ENCODE assay signal across 1 cellular context in the genomic region with DNA sequence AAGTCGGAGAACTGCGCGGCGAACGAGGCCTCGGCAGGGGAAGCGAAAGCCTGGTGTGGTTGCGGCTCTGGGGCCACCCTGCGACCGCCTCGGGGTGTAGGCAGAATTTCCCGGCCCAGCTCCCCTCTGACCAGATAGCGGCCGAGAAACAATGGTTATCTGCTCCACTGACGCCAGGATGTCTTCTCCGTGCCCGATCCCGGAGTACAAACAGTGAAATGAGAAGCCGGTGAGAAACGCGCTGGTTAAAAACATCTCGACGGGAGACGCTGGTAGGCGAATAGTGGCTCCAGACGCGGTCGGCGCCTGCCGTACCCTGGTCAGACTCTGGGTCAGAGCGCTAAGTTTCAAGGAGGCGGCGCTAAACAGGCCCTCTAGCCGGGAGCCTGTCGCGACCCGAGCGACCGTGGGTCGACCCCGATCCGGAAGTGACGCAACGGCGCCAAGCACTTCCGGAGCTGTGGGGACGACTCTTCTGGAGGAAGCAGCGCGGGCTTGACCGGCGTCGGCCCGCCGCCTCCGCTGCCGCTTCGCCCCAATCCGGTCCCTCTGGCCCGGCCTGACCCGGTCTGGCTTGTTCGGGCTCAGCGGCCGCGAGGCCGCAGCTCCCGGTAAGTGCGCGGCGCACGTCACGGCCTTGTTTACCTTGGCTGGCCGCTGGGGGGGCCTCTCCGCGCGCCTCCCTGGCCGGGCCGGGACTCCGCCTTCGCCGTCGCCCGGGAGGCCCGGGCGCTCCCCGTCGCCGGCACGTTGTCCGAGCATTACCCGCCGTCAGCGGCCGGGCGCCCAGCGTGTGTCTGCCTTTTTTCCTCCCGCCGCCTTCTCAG.
TF ChIP-seq lines count a peak whose summit lies in the region.

TSS of gene ARIH2 (plus strand) at position 455 of the 827 bp plus-strand sequence. CDS start 8,717 bp downstream, outside the sequence.

TF ChIP-seq in HepG2, 621 proteins besides CTCF, POLR2A, EP300 and RAD21 (continued from another document and continues in another):
- TF ChIP-seq ZNF710 (CRISPR knock-in tag; IDR thresholded peaks at IDR 0.05; ENCODE audit: borderline replicate concordance) (0 out of 2 replicates have a peak, but pooled peaks have one; percentile 26), MEF2D (CRISPR knock-in tag; IDR thresholded peaks at IDR 0.05) (peak; percentile 66; the same call in 1 of the 2 replicates), ZNF670 (CRISPR knock-in tag; IDR thresholded peaks at IDR 0.05; ENCODE audit: borderline replicate concordance) (0 out of 2 replicates have a peak, but pooled peaks have one; percentile 50), SOX6 (IDR thresholded peaks at IDR 0.05) (no peak), SOX6 (CRISPR knock-in tag; IDR thresholded peaks at IDR 0.05) (peak; percentile 25; the same call in 1 of the 2 replicates), GLI4 (CRISPR knock-in tag; IDR thresholded peaks at IDR 0.05; ENCODE audit: borderline replicate concordance) (peak; percentile 35; the same call in 1 of the 2 replicates), NRL (CRISPR knock-in tag; IDR thresholded peaks at IDR 0.05; ENCODE audit: borderline replicate concordance) (peak; percentile 58; the same call in 1 of the 2 replicates), MBD4 (IDR thresholded peaks at IDR 0.05; ENCODE audit: borderline replicate concordance, low read length) (no peak), ZNF232 (CRISPR knock-in tag; IDR thresholded peaks at IDR 0.05; ENCODE audit: borderline replicate concordance) (0 out of 2 replicates have a peak, but pooled peaks have one; percentile 40), POGK (CRISPR knock-in tag; conservative IDR thresholded peaks at IDR 0.05) (peak; percentile 64), NKX3-1 (CRISPR knock-in tag; IDR thresholded peaks at IDR 0.05) (0 out of 2 replicates have a peak, but pooled peaks have one; percentile 18), DMAP1 (CRISPR knock-in tag; IDR thresholded peaks at IDR 0.05) (peak; percentile 35; the same call in 1 of the 2 replicates), NR2C2 (CRISPR knock-in tag; IDR thresholded peaks at IDR 0.05; ENCODE audit: borderline replicate concordance) (peak; percentile 99), ZBTB40 (IDR thresholded peaks at IDR 0.05) (peak; percentile 80), ZBTB40 (CRISPR knock-in tag; IDR thresholded peaks at IDR 0.05) (peak; percentile 43; the same call in 1 of the 2 replicates), MYC (CRISPR knock-in tag; IDR thresholded peaks at IDR 0.05; ENCODE audit: borderline replicate concordance) (peak; percentile 45), MED13 (CRISPR knock-in tag; IDR thresholded peaks at IDR 0.05) (peak; percentile 75; the same call in 1 of the 2 replicates), TP53 (CRISPR knock-in tag; conservative IDR thresholded peaks at IDR 0.05) (0 out of 2 replicates have a peak, but pooled peaks have one; percentile 17), ZNF343 (CRISPR knock-in tag; IDR thresholded peaks at IDR 0.05) (no peak; the same call in 1 of the 2 replicates), ZNF367 (CRISPR knock-in tag; IDR thresholded peaks at IDR 0.05; ENCODE audit: borderline replicate concordance) (no peak), ZNF451 (CRISPR knock-in tag; IDR thresholded peaks at IDR 0.05) (0 out of 2 replicates have a peak, but pooled peaks have one; percentile 4), NFYB (CRISPR knock-in tag; IDR thresholded peaks at IDR 0.05) (0 out of 2 replicates have a peak, but pooled peaks have one; percentile 31), ELF1 (CRISPR knock-in tag; IDR thresholded peaks at IDR 0.05) (peak; percentile 81), RNF219 (CRISPR knock-in tag; IDR thresholded peaks at IDR 0.05) (0 out of 2 replicates have a peak, but pooled peaks have one; percentile 69), ZNF713 (CRISPR knock-in tag; IDR thresholded peaks at IDR 0.05) (no peak), HOXA5 (CRISPR knock-in tag; IDR thresholded peaks at IDR 0.05) (peak; percentile 74), THYN1 (CRISPR knock-in tag; IDR thresholded peaks at IDR 0.05; ENCODE audit: borderline replicate concordance, low read depth) (no peak), SIX1 (CRISPR knock-in tag; IDR thresholded peaks at IDR 0.05; ENCODE audit: borderline replicate concordance) (peak; percentile 23; the same call in 1 of the 2 replicates), ZNF891 (CRISPR knock-in tag; IDR thresholded peaks at IDR 0.05) (no peak; the same call in 1 of the 2 replicates), ZNF580 (CRISPR knock-in tag; IDR thresholded peaks at IDR 0.05; ENCODE audit: borderline replicate concordance, low read depth) (peak; percentile 68; the same call in 1 of the 2 replicates), ZNF160 (CRISPR knock-in tag; IDR thresholded peaks at IDR 0.05) (0 out of 2 replicates have a peak, but pooled peaks have one; percentile 6), ZNF724P (CRISPR knock-in tag; IDR thresholded peaks at IDR 0.05; ENCODE audit: borderline replicate concordance) (no peak), KDM5A (IDR thresholded peaks at IDR 0.05; ENCODE audit: borderline replicate concordance, low read length) (peak; percentile 82), KDM2A (CRISPR knock-in tag; IDR thresholded peaks at IDR 0.05; ENCODE audit: borderline replicate concordance, low read depth) (peak; percentile 31; the same call in 1 of the 2 replicates), GPN1 (CRISPR knock-in tag; IDR thresholded peaks at IDR 0.05; ENCODE audit: borderline replicate concordance) (no peak), ATF7 (IDR thresholded peaks at IDR 0.05) (peak; percentile 17; the same call in 1 of the 2 replicates), ATF7 (CRISPR knock-in tag; IDR thresholded peaks at IDR 0.05) (no peak), AGO2 (optimal IDR thresholded peaks at IDR 0.05; ENCODE audit: low read depth, low read length) (peak; percentile 93), MED8 (CRISPR knock-in tag; IDR thresholded peaks at IDR 0.05; ENCODE audit: insufficient replicate concordance) (no peak), ZNF614 (CRISPR knock-in tag; IDR thresholded peaks at IDR 0.05; ENCODE audit: borderline replicate concordance) (peak; percentile 43; the same call in 1 of the 2 replicates), KMT2B (CRISPR knock-in tag; IDR thresholded peaks at IDR 0.05) (peak; percentile 88), MIER3 (CRISPR knock-in tag; IDR thresholded peaks at IDR 0.05; ENCODE audit: borderline replicate concordance) (no peak), PHF21A (CRISPR knock-in tag; IDR thresholded peaks at IDR 0.05) (peak; percentile 51; the same call in 1 of the 2 replicates)
- TF ChIP-seq, protein P1, sequence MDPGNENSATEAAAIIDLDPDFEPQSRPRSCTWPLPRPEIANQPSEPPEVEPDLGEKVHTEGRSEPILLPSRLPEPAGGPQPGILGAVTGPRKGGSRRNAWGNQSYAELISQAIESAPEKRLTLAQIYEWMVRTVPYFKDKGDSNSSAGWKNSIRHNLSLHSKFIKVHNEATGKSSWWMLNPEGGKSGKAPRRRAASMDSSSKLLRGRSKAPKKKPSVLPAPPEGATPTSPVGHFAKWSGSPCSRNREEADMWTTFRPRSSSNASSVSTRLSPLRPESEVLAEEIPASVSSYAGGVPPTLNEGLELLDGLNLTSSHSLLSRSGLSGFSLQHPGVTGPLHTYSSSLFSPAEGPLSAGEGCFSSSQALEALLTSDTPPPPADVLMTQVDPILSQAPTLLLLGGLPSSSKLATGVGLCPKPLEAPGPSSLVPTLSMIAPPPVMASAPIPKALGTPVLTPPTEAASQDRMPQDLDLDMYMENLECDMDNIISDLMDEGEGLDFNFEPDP (CRISPR knock-in tag; conservative IDR thresholded peaks at IDR 0.05): 0 out of 2 replicates have a peak, but pooled peaks have one; percentile 47
